Comparison of ENCODE assay signal across 28 cellular contexts in genomic region chr12:58174316-58174715, GRCh38.
"Had no signal": no experiment of that assay in that cellular context is flagged by ENCODE, and none has a peak within 500 bp of the region (broad histone marks: within the 10 kb centered on the region; RNA-seq: fewer than 3 reads in every experiment).

No MANE protein-coding gene starts in this region.

- H3K4me1 Mint-ChIP-seq: activated naive CD8-positive, alpha-beta T cell treated with anti-CD3 and anti-CD28 coated beads, Interleukin-2, amount 10 ng/mL, durations not matched to agents 7 days and 5 days had no signal

- H3K27ac Mint-ChIP-seq: activated naive CD4-positive, alpha-beta T cell treated with anti-CD3 and anti-CD28 coated beads for 36 hours; activated naive CD8-positive, alpha-beta T cell treated with anti-CD3 and anti-CD28 coated beads, Interleukin-2, amount 10 ng/mL, durations not matched to agents 7 days and 5 days; effector memory CD8-positive, alpha-beta T cell; natural killer cell treated with Interleukin-12 subunit alpha and Interleukin-12 subunit beta and Interleukin-15 and Interleukin-18, amount 100 ng/mL, for 72 hours; progenitor cell of endocrine pancreas; T-helper 1 cell treated with Interleukin-12 subunit alpha and Interleukin-12 subunit beta and Interleukin-4 antibody, amounts not matched to agents 30 μg/mL and 1 μg/mL, for 36 hours had no signal

- H3K4me3 Mint-ChIP-seq: activated naive CD4-positive, alpha-beta T cell treated with anti-CD3 and anti-CD28 coated beads for 36 hours; activated naive CD8-positive, alpha-beta T cell treated with anti-CD3 and anti-CD28 coated beads, Interleukin-2, amount 10 ng/mL, durations not matched to agents 7 days and 5 days; effector memory CD8-positive, alpha-beta T cell; natural killer cell treated with Interleukin-12 subunit alpha and Interleukin-12 subunit beta and Interleukin-15 and Interleukin-18, amount 100 ng/mL, for 72 hours; T-helper 1 cell treated with Interleukin-12 subunit alpha and Interleukin-12 subunit beta and Interleukin-4 antibody, amounts not matched to agents 30 μg/mL and 1 μg/mL, for 36 hours had no signal

- DNase-seq: activated CD4-positive, alpha-beta T cell treated with anti-CD3 and anti-CD28 coated beads for 1 hour; activated effector memory CD4-positive, alpha-beta T cell treated with anti-CD3 and anti-CD28 coated beads, Interleukin-2, amount 50 U/mL, for 16 hours; activated naive CD4-positive, alpha-beta T cell treated with anti-CD3 and anti-CD28 coated beads for 36 hours; activated naive CD8-positive, alpha-beta T cell treated with anti-CD3 and anti-CD28 coated beads, Interleukin-2, amount 10 ng/mL, durations not matched to agents 7 days and 5 days; amniotic stem cell; central memory CD4-positive, alpha-beta T cell; effector memory CD8-positive, alpha-beta T cell; gastrocnemius medialis; glutamatergic neuron; islet precursor cell; left ventricle myocardium inferior; mucosa of descending colon; ovary; right lobe of liver; stimulated activated CD4-positive, alpha-beta T cell treated with anti-CD3 and anti-CD28 coated beads, Interleukin-12 subunit alpha, Interleukin-12 subunit beta, amount 100 ng/mL, for 4 hours; stimulated activated CD4-positive, alpha-beta T cell treated with anti-CD3 and anti-CD28 coated beads, Interleukin-4, amount 100 ng/mL, for 1 hour; stimulated activated naive CD8-positive, alpha-beta T cell treated with anti-CD3 and anti-CD28 coated beads, Interleukin-15, Interleukin-2, amounts not matched to agents 100 U/mL and 50 U/mL, for 24 hours; SW 1271; T-helper 9 cell; testis; transverse colon had no signal

- H3K27ac ChIP-seq: gastrocnemius medialis, left ventricle myocardium inferior, neutrophil, ovary, right lobe of liver, testis, transverse colon had no signal

- H3K4me3 ChIP-seq: gastrocnemius medialis, left ventricle myocardium inferior, lung, mucosa of descending colon, ovary, right lobe of liver, testis, transverse colon had no signal

- H3K36me3 Mint-ChIP-seq: activated naive CD8-positive, alpha-beta T cell treated with anti-CD3 and anti-CD28 coated beads, Interleukin-2, amount 10 ng/mL, durations not matched to agents 7 days and 5 days; natural killer cell treated with Interleukin-12 subunit alpha and Interleukin-12 subunit beta and Interleukin-15 and Interleukin-18, amount 100 ng/mL, for 72 hours had no signal

- H3K4me1 ChIP-seq: left ventricle myocardium inferior, right lobe of liver had no signal

- H3K9me3 ChIP-seq: gastrocnemius medialis, left ventricle myocardium inferior, mucosa of descending colon, neutrophil, ovary, right lobe of liver, testis, transverse colon had no signal

- H3K36me3 ChIP-seq: gastrocnemius medialis, left ventricle myocardium inferior, neutrophil, ovary, right lobe of liver, transverse colon had no signal

- H3K27me3 ChIP-seq: gastrocnemius medialis, ovary, right lobe of liver, testis, transverse colon had no signal

- FAIRE-seq: astrocyte, colon had no signal

- H3K9me3 Mint-ChIP-seq: activated naive CD4-positive, alpha-beta T cell treated with anti-CD3 and anti-CD28 coated beads for 36 hours; activated naive CD8-positive, alpha-beta T cell treated with anti-CD3 and anti-CD28 coated beads, Interleukin-2, amount 10 ng/mL, durations not matched to agents 7 days and 5 days; effector memory CD8-positive, alpha-beta T cell; natural killer cell treated with Interleukin-12 subunit alpha and Interleukin-12 subunit beta and Interleukin-15 and Interleukin-18, amount 100 ng/mL, for 72 hours; T-helper 1 cell treated with Interleukin-12 subunit alpha and Interleukin-12 subunit beta and Interleukin-4 antibody, amounts not matched to agents 30 μg/mL and 1 μg/mL, for 36 hours had no signal
